13 cellular contexts compared by ENCODE assay signal in genomic region chr7:1226155-1226901, GRCh38.
A peak's percentile ranks its signal among the peaks of the same experiment; 100 is the strongest.
DNase-seq lines count a peak whose midpoint lies in the region; ATAC-seq lines count a peak whose summit lies in the region.
"Had no signal": no experiment of that assay in that cellular context is flagged by ENCODE, and none has a peak within 500 bp of the region (broad histone marks: within the 10 kb centered on the region; RNA-seq: fewer than 3 reads in every experiment).

No MANE protein-coding gene starts in this region.

- peak; percentile 35 for DNase-seq in 8988T
- peak; percentile 58 for DNase-seq in DMS 273 treated with DMSO at 0.1 percent for 48 hours (lab: John Stamatoyannopoulos, UW)
- DNase-seq in SK-N-MC (ENCODE audit: low read depth, low spot score), result no peak
- DNase-seq in DMS153 treated with DMSO at 0.1 percent for 48 hours (lab: John Stamatoyannopoulos, UW; ENCODE audit: unreplicated experiment), result no peak
- no peak for DNase-seq in effector CD4-positive, alpha-beta T cell
- DNase-seq: NCI-H1694 treated with DMSO at 0.1 percent for 48 hours, NCI-H510A had no signal

- H3K9ac ChIP-seq in SK-N-MC (ENCODE audit: insufficient read length) (peak overlapping the region; percentile 30), iPS-15b (ENCODE audit: low read depth, low read length) (no peak overlapping the region)

- H3K4me3 ChIP-seq in SK-N-MC (no peak overlapping the region), iPS-15b (ENCODE audit: low read depth, low read length) (peak overlapping the region; percentile 8)
- H3K4me3 ChIP-seq: PC-9, right atrium auricular region had no signal

- peak overlapping the region; percentile 98 for H3K27ac ChIP-seq in SK-N-MC
- H3K27ac ChIP-seq: neutrophil, PC-9, right atrium auricular region had no signal

- H3K9me3 ChIP-seq in SK-N-MC (ENCODE audit: low read depth, low read length) (no peaks in the 10 kb centered on the region), iPS-15b (ENCODE audit: control insufficient read depth, insufficient read depth, low read length) (no peaks in the 10 kb centered on the region)
- H3K9me3 ChIP-seq: neutrophil, right atrium auricular region had no signal

- peaks cover 6% of the 10 kb centered on the region for H3K4me1 ChIP-seq in iPS-15b (ENCODE audit: control insufficient read depth, insufficient read depth, low read length)

- ATAC-seq in GM19035 (IDR thresholded peaks at IDR 0.05; ENCODE audit: unreplicated experiment) (no peak), HG02642 (IDR thresholded peaks at IDR 0.05; ENCODE audit: poor library complexity, unreplicated experiment) (no peak)

- H3K36me3 ChIP-seq in SK-N-MC (ENCODE audit: insufficient read depth, low read length), result no peaks in the 10 kb centered on the region
- H3K36me3 ChIP-seq in iPS-15b (ENCODE audit: control insufficient read depth, insufficient read depth, low read length), result no peaks in the 10 kb centered on the region
- H3K36me3 ChIP-seq: neutrophil, right atrium auricular region had no signal

- H3K27me3 ChIP-seq in iPS-15b (ENCODE audit: control insufficient read depth, insufficient read depth, low read length), result peaks cover 88% of the 10 kb centered on the region

Comparison
In these comparisons a context has a peak if more than half of its experiments do, and no peak if none do; other contexts are left out.
1. DNase-seq: peak in 8988T (single experiment) and DMS 273 treated with DMSO at 0.1 percent for 48 hours (single experiment); none in SK-N-MC (single experiment), DMS153 treated with DMSO at 0.1 percent for 48 hours (single experiment) and effector CD4-positive, alpha-beta T cell (single experiment).